8 cellular contexts compared by ENCODE assay signal in the genomic region with DNA sequence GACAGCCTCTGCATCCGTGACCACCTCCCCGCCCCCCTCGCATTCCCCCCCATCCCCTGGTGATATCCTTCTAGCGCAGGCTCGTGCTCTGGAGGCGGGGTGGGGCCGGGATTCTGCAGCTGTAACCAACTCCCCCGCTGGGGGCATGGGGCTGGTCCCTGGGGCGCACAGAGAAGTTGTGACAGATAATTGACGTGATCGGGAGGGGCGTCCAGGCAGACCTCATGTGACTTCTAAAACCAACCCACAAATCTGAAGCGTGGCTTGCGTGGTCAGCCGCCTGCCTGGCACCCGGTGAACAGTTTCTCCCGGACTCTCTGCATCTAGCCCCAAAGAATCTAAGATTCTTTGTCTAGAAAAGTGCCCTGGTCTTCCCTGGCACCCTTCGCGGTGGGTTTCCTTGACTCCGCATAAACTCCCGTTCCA.
DNase-seq lines count a peak whose midpoint lies in the region; ATAC-seq and TF ChIP-seq lines count a peak whose summit lies in the region.

No MANE protein-coding gene starts in this region.

- peaks cover 6% of the 10 kb centered on the region for H3K4me1 Mint-ChIP-seq in activated T-helper 17 cell treated with anti-CD3 and anti-CD28 coated beads, Interleukin-2, amount 50 U/mL, for 72 hours
- peaks cover 11% of the 10 kb centered on the region for H3K4me1 Mint-ChIP-seq in progenitor cell of endocrine pancreas (ENCODE audit: low read depth)

- peaks cover 11% of the 10 kb centered on the region; the same call in 1 of the 2 replicates for H3K4me1 ChIP-seq in ES-I3 (ENCODE audit: insufficient read depth, low read length)

- TF ChIP-seq CTCF in progenitor cell of endocrine pancreas (IDR thresholded peaks at IDR 0.05; ENCODE audit: unreplicated experiment): no peak

- intact Hi-C loops in left cardiac atrium (cut with DNase I): loop anchor here in 1 of 2 donors (10.0 kb wide), 1 partner anchor 357 kb away; no protein-coding TSS in a partner anchor

- H3K27me3 Mint-ChIP-seq in activated T-helper 17 cell treated with anti-CD3 and anti-CD28 coated beads, Interleukin-2, amount 50 U/mL, for 72 hours: peaks cover 45% of the 10 kb centered on the region
- peaks cover 77% of the 10 kb centered on the region for H3K27me3 Mint-ChIP-seq in progenitor cell of endocrine pancreas

- no peaks in the 10 kb centered on the region for H3K36me3 Mint-ChIP-seq in activated T-helper 17 cell treated with anti-CD3 and anti-CD28 coated beads, Interleukin-2, amount 50 U/mL, for 72 hours (ENCODE audit: low read depth)
- no peaks in the 10 kb centered on the region for H3K36me3 Mint-ChIP-seq in progenitor cell of endocrine pancreas (ENCODE audit: insufficient read depth)

- H3K27ac Mint-ChIP-seq in activated T-helper 17 cell treated with anti-CD3 and anti-CD28 coated beads, Interleukin-2, amount 50 U/mL, for 72 hours: no peak overlapping the region
- no peak overlapping the region for H3K27ac Mint-ChIP-seq in progenitor cell of endocrine pancreas

- H3K36me3 ChIP-seq in ES-I3 (ENCODE audit: insufficient read depth, low read length): no peaks in the 10 kb centered on the region

- peaks cover 4% of the 10 kb centered on the region for H3K9me3 Mint-ChIP-seq in activated T-helper 17 cell treated with anti-CD3 and anti-CD28 coated beads, Interleukin-2, amount 50 U/mL, for 72 hours
- no peaks in the 10 kb centered on the region for H3K9me3 Mint-ChIP-seq in progenitor cell of endocrine pancreas (ENCODE audit: low read depth)

- peak; percentile 43 for DNase-seq in left cardiac atrium
- no peak for DNase-seq in progenitor cell of endocrine pancreas (ENCODE audit: low spot score, unreplicated experiment)
- no peak for DNase-seq in NCI-H2107 (lab: John Stamatoyannopoulos, UW)
- DNase-seq in HuH-7 (ENCODE audit: low spot score): no peak
- no peak for DNase-seq in putamen (ENCODE audit: low spot score)

- peak; percentile 30 for ATAC-seq in activated T-helper 17 cell treated with anti-CD3 and anti-CD28 coated beads, Interleukin-2, amount 50 U/mL, for 72 hours (replicated peaks)
- ATAC-seq in left cardiac atrium: peak; percentile 45 to 50
- no peak for ATAC-seq in HG03039 (IDR thresholded peaks at IDR 0.05; ENCODE audit: unreplicated experiment)

- no peaks in the 10 kb centered on the region for H3K9me3 ChIP-seq in ES-I3 (ENCODE audit: control insufficient read depth, insufficient read depth, low read length)

- peak overlapping the region; percentile 76 for H3K4me3 Mint-ChIP-seq in activated T-helper 17 cell treated with anti-CD3 and anti-CD28 coated beads, Interleukin-2, amount 50 U/mL, for 72 hours
- peak overlapping the region; percentile 75 for H3K4me3 Mint-ChIP-seq in progenitor cell of endocrine pancreas (ENCODE audit: low read depth)

- peak overlapping the region; percentile 85 for H3K9ac ChIP-seq in ES-I3 (ENCODE audit: low read depth, low read length)
